ENCODE assay signal across 15 cellular contexts in genomic region chr1:193456883-193457282, GRCh38.
DNase-seq lines count a peak whose midpoint lies in the region; ATAC-seq, FAIRE-seq and TF ChIP-seq lines count a peak whose summit lies in the region.
"Had no signal": no experiment of that assay in that cellular context is flagged by ENCODE, and none has a peak within 500 bp of the region (broad histone marks: within the 10 kb centered on the region; RNA-seq: fewer than 3 reads in every experiment).

No MANE protein-coding gene starts in this region.

- H4K20me1 ChIP-seq in HepG2 (ENCODE audit: insufficient read depth, low read length): no peaks in the 10 kb centered on the region

- no peaks in the 10 kb centered on the region for H3K36me3 ChIP-seq in HepG2 (replicated peaks in 1 of 2; ENCODE audit: control insufficient read depth in 1 of 2, insufficient read depth in 2 of 2, low read length in 2 of 2)

- no peak for TF ChIP-seq RAD21 in HepG2 (CRISPR knock-in tag; IDR thresholded peaks at IDR 0.05)

- H3K27ac ChIP-seq in HepG2 (ENCODE audit: extremely low read length, insufficient read depth, low read length): no peak overlapping the region

- no peak overlapping the region for H2AFZ ChIP-seq in HepG2 (ENCODE audit: low read length)

- no peak for TF ChIP-seq POLR2A in HepG2 (IDR thresholded peaks at IDR 0.05; ENCODE audit: insufficient read depth in 1 of 2, low read depth in 2 of 2, low read length in 2 of 2)

- H3K9ac ChIP-seq in HepG2 (ENCODE audit: insufficient read depth, low read depth, low read length): no peak overlapping the region

- CTCF ChIA-PET in HepG2 (lab: Yijun Ruan, JAX; ENCODE audit: low intra/inter-chr PET ratio, low total read pairs): no interaction called here

- TF ChIP-seq EP300 in HepG2 (IDR thresholded peaks at IDR 0.05; ENCODE audit: low read depth in 2 of 2, low read length in 2 of 2): no peak
- no peak for TF ChIP-seq EP300 in HepG2 (CRISPR knock-in tag; IDR thresholded peaks at IDR 0.05; ENCODE audit: borderline replicate concordance)

- no peaks in the 10 kb centered on the region for H3K79me2 ChIP-seq in HepG2 (ENCODE audit: insufficient read depth, low read length)

- in situ Hi-C loops in HepG2 (cut with HindIII; ENCODE audit: extremely low pct_ligation_motif_present, low pct_unique_long_range_greater_than_20kb): no loop called here

- intact Hi-C loops in HepG2 (cut with micrococcal nuclease; ENCODE audit: unreplicated experiment): no loop called here

- H3K4me2 ChIP-seq in HepG2 (ENCODE audit: low read depth, low read length): no peak overlapping the region

- DNase-seq in EL (peak; percentile 31), astrocyte of the hippocampus (ENCODE audit: low read depth, low spot score) (peak; percentile 2), HK-2 (ENCODE audit: unreplicated experiment) (no peak), HepG2 (ENCODE audit: low spot score) (no peak), cerebellar nuclear complex (lab: John Stamatoyannopoulos, UW) (no peak), NCI-H748 (lab: John Stamatoyannopoulos, UW; ENCODE audit: unreplicated experiment) (no peak)
- DNase-seq: activated CD8-positive, alpha-beta T cell treated with anti-CD3 and anti-CD28 coated beads for 36 hours; Karpas-422; posterior cingulate gyrus; stimulated activated naive CD4-positive, alpha-beta T cell had no signal

- 7% methylated on average over 1 of the region's 1 CpG for WGBS in HepG2 (ENCODE audit: low lambda C conversion rate)

- no peak overlapping the region for H3K4me3 ChIP-seq in HepG2 (replicated peaks in 1 of 3; ENCODE audit: insufficient read depth in 1 of 3, low read depth in 2 of 3, low read length in 3 of 3)

- H3K4me1 ChIP-seq in HepG2 (ENCODE audit: insufficient read depth, low read length): no peaks in the 10 kb centered on the region

- no peaks in the 10 kb centered on the region for H3K27me3 ChIP-seq in HepG2 (ENCODE audit: control insufficient read depth in 1 of 2, insufficient read depth in 2 of 2, low read length in 2 of 2)

- no peak for FAIRE-seq in HepG2 (lab: Jason Lieb, UNC)
- FAIRE-seq: colon, GM12891 had no signal

- POLR2A ChIA-PET in HepG2 (lab: Yijun Ruan, JAX): no interaction called here

- no TSS peak for BruUV-seq in HepG2 (replicated peaks; lab: Mats Ljungman, UMichigan)

- TF ChIP-seq CTCF in HepG2 (CRISPR knock-in tag; IDR thresholded peaks at IDR 0.05): no peak

- peak; percentile 85 for ATAC-seq in GM21390 (IDR thresholded peaks at IDR 0.05; ENCODE audit: unreplicated experiment)
- peak; percentile 50 for ATAC-seq in HG03039 (IDR thresholded peaks at IDR 0.05; ENCODE audit: unreplicated experiment)
- ATAC-seq in HepG2: no peak
- ATAC-seq: activated CD8-positive, alpha-beta T cell treated with anti-CD3 and anti-CD28 coated beads for 36 hours; Panc1 had no signal

- no peaks in the 10 kb centered on the region for H3K9me3 ChIP-seq in HepG2 (ENCODE audit: low read length)

TF ChIP-seq in HepG2, 621 proteins besides CTCF, POLR2A, EP300 and RAD21:
- TF ChIP-seq NFE2 (CRISPR knock-in tag; IDR thresholded peaks at IDR 0.05): no peak
- TF ChIP-seq SRSF1 (optimal IDR thresholded peaks at IDR 0.05; ENCODE audit: low read depth, low read length): no peak
- TF ChIP-seq, protein P1, sequence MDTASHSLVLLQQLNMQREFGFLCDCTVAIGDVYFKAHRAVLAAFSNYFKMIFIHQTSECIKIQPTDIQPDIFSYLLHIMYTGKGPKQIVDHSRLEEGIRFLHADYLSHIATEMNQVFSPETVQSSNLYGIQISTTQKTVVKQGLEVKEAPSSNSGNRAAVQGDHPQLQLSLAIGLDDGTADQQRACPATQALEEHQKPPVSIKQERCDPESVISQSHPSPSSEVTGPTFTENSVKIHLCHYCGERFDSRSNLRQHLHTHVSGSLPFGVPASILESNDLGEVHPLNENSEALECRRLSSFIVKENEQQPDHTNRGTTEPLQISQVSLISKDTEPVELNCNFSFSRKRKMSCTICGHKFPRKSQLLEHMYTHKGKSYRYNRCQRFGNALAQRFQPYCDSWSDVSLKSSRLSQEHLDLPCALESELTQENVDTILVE (CRISPR knock-in tag; IDR thresholded peaks at IDR 0.05): no peak
- no peak for TF ChIP-seq PAF1 (CRISPR knock-in tag; IDR thresholded peaks at IDR 0.05)
- no peak for TF ChIP-seq RBFOX2 (IDR thresholded peaks at IDR 0.05; ENCODE audit: low read depth, low read length)
- no peak for TF ChIP-seq IKZF1 (IDR thresholded peaks at IDR 0.05)
- no peak for TF ChIP-seq ZNF17 (CRISPR knock-in tag; IDR thresholded peaks at IDR 0.05)
- TF ChIP-seq SALL1 (CRISPR knock-in tag; IDR thresholded peaks at IDR 0.05): no peak
- no peak for TF ChIP-seq ZNF333 (CRISPR knock-in tag; IDR thresholded peaks at IDR 0.05; ENCODE audit: borderline replicate concordance)
- no peak for TF ChIP-seq MLXIP (CRISPR knock-in tag; IDR thresholded peaks at IDR 0.05; ENCODE audit: borderline replicate concordance)
- TF ChIP-seq HDAC6 (IDR thresholded peaks at IDR 0.05; ENCODE audit: low read depth, low read length): no peak
- TF ChIP-seq DNMT1 (CRISPR knock-in tag; IDR thresholded peaks at IDR 0.05): no peak
- no peak for TF ChIP-seq PHF20 (CRISPR knock-in tag; IDR thresholded peaks at IDR 0.05)
- TF ChIP-seq TRIM22 (IDR thresholded peaks at IDR 0.05): no peak
- TF ChIP-seq, protein P2, sequence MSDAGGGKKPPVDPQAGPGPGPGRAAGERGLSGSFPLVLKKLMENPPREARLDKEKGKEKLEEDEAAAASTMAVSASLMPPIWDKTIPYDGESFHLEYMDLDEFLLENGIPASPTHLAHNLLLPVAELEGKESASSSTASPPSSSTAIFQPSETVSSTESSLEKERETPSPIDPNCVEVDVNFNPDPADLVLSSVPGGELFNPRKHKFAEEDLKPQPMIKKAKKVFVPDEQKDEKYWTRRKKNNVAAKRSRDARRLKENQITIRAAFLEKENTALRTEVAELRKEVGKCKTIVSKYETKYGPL (CRISPR knock-in tag; IDR thresholded peaks at IDR 0.05): no peak

Comparison
In these comparisons a context has a peak if more than half of its experiments do, and no peak if none do; other contexts are left out.
1. DNase-seq: peak in EL (single experiment) and astrocyte of the hippocampus (single experiment); none in HK-2 (single experiment), HepG2 (single experiment), cerebellar nuclear complex (0 of 2) and NCI-H748 (single experiment).